9 cellular contexts compared by ENCODE assay signal in genomic region chr19:19053508-19054314, GRCh38. TPM values are rescaled to one million over a fixed set of nuclear protein-coding genes. Genes with fewer than 3 reads are reported as not detected.
DNase-seq lines count a peak whose midpoint lies in the region; ATAC-seq, FAIRE-seq and TF ChIP-seq lines count a peak whose summit lies in the region.
"Had no signal": no experiment of that assay in that cellular context is flagged by ENCODE, and none has a peak within 500 bp of the region (broad histone marks: within the 10 kb centered on the region; RNA-seq: fewer than 3 reads in every experiment).

No MANE protein-coding gene starts in this region.

- peaks cover 69% of the 10 kb centered on the region for H3K36me3 Mint-ChIP-seq in activated T-helper 17 cell treated with anti-CD3 and anti-CD28 coated beads, Interleukin-2, amount 50 U/mL, for 72 hours (ENCODE audit: low read depth)

- no peaks in the 10 kb centered on the region for H3K9me3 ChIP-seq in pancreas

- no peaks in the 10 kb centered on the region for H3K4me1 Mint-ChIP-seq in activated T-helper 17 cell treated with anti-CD3 and anti-CD28 coated beads, Interleukin-2, amount 50 U/mL, for 72 hours

- DNase-seq in NCI-H2107 (lab: John Stamatoyannopoulos, UW) (peak; percentile 26), NCI-H2107 treated with DMSO at 0.1 percent for 48 hours (lab: John Stamatoyannopoulos, UW; ENCODE audit: unreplicated experiment) (no peak), NCI-H510A treated with DMSO at 0.1 percent for 48 hours (lab: John Stamatoyannopoulos, UW) (peak; percentile 14), foreskin fibroblast (peak; percentile 33 to 79), pancreas (peak; percentile 32 to 83 (median 62))

- H3K4me3 ChIP-seq in foreskin fibroblast (ENCODE audit: low read depth in 1 of 2, low read length in 2 of 2), result no peak overlapping the region
- no peak overlapping the region for H3K4me3 ChIP-seq in pancreas

- no peak overlapping the region for H3K27ac Mint-ChIP-seq in activated T-helper 17 cell treated with anti-CD3 and anti-CD28 coated beads, Interleukin-2, amount 50 U/mL, for 72 hours

- TF ChIP-seq CTCF in foreskin fibroblast (IDR thresholded peaks at IDR 0.05; ENCODE audit: low read depth, low read length) (peak; percentile 67), pancreas (IDR thresholded peaks at IDR 0.05) (peak; percentile 22 to 66 (median 39))

- H3K36me3 ChIP-seq in pancreas, result peaks cover 0 to 7% (median 0%) of the 10 kb centered on the region in 3 donors

- WGBS in pancreas, 2 donors, result 86 to 89% methylated on average over 25 of the region's 25 CpGs

- no peak for FAIRE-seq in pancreas (lab: Jason Lieb, UNC)
- FAIRE-seq: G401.6 had no signal

- intact Hi-C loops in pancreas (cut with DNase I), result loop anchor here in 2 of 3 donors (5.0 to 10.0 kb wide), 2 partner anchors 81 to 89 kb away; partner anchors contain the start of gene TMEM161A (in 1 of the 2)

- no peaks in the 10 kb centered on the region for H3K27me3 ChIP-seq in pancreas

- no peaks in the 10 kb centered on the region for H3K4me1 ChIP-seq in pancreas

- H3K27ac ChIP-seq in pancreas, result no peak overlapping the region

- H3K27me3 Mint-ChIP-seq in activated T-helper 17 cell treated with anti-CD3 and anti-CD28 coated beads, Interleukin-2, amount 50 U/mL, for 72 hours, result no peaks in the 10 kb centered on the region

- H3K4me3 Mint-ChIP-seq in activated T-helper 17 cell treated with anti-CD3 and anti-CD28 coated beads, Interleukin-2, amount 50 U/mL, for 72 hours, result no peak overlapping the region

- ATAC-seq in activated T-helper 17 cell treated with anti-CD3 and anti-CD28 coated beads, Interleukin-2, amount 50 U/mL, for 72 hours (replicated peaks), result peak; percentile 62
- ATAC-seq in pancreas (peak; percentile 75 to 94 (median 82)), GM19452 (IDR thresholded peaks at IDR 0.05; ENCODE audit: unreplicated experiment) (no peak), GM19351 (IDR thresholded peaks at IDR 0.05; ENCODE audit: unreplicated experiment) (no peak)

- H3K9me3 Mint-ChIP-seq in activated T-helper 17 cell treated with anti-CD3 and anti-CD28 coated beads, Interleukin-2, amount 50 U/mL, for 72 hours, result no peaks in the 10 kb centered on the region

RNA-seq across cellular contexts. Expression of gene SLC25A42, which starts 10.1 kb away (rescaled TPM):
- 10 to 100 TPM; 14.1 to 18.5 TPM for total RNA-seq in activated T-helper 17 cell treated with anti-CD3 and anti-CD28 coated beads, Interleukin-2, amount 50 U/mL, for 72 hours
- 1 to 10 TPM; 3.9 to 8.6 (median 5.7) TPM for total RNA-seq in pancreas
- polyA plus RNA-seq in pancreas, result 1 to 10 TPM; 7.4 to 8.7 TPM

RNA-seq across cellular contexts. Expression of gene ARMC6, which starts 20.3 kb away (rescaled TPM):
- 10 to 100 TPM; 19.6 to 44.4 TPM for total RNA-seq in activated T-helper 17 cell treated with anti-CD3 and anti-CD28 coated beads, Interleukin-2, amount 50 U/mL, for 72 hours
- 1 to 10 TPM; 3.1 to 8.8 (median 7.0) TPM for total RNA-seq in pancreas
- polyA plus RNA-seq in pancreas, result 10 to 100 TPM; 16.6 to 18.3 TPM

RNA-seq across cellular contexts. Expression of gene SUGP2, which starts 20.4 kb away (rescaled TPM):
- total RNA-seq in activated T-helper 17 cell treated with anti-CD3 and anti-CD28 coated beads, Interleukin-2, amount 50 U/mL, for 72 hours, result 100 to 1,000 TPM; 120 to 128 TPM
- total RNA-seq in pancreas, result 10 to 100 TPM; 15.4 to 38.3 (median 23.9) TPM
- 10 to 100 TPM; 60.4 to 60.6 TPM for polyA plus RNA-seq in pancreas

Comparison
In these comparisons a context has a peak if more than half of its experiments do, and no peak if none do; other contexts are left out.
1. ATAC-seq: peak in activated T-helper 17 cell treated with anti-CD3 and anti-CD28 coated beads, Interleukin-2, amount 50 U/mL, for 72 hours (single experiment) and pancreas (4 of 4); none in GM19452 (single experiment) and GM19351 (single experiment).